ENCODE assay signal across 23 cellular contexts in genomic region chr5:9951861-9952260, GRCh38.
"Had no signal": no experiment of that assay in that cellular context is flagged by ENCODE, and none has a peak within 500 bp of the region (broad histone marks: within the 10 kb centered on the region; RNA-seq: fewer than 3 reads in every experiment).

No MANE protein-coding gene starts in this region.

- H3K4me1 ChIP-seq: body of pancreas, esophagus squamous epithelium, gastroesophageal sphincter, stomach, suprapubic skin, tibial nerve had no signal

- H3K27me3 ChIP-seq: body of pancreas, cardiac muscle cell, gastroesophageal sphincter, stomach, suprapubic skin, tibial nerve had no signal

- ATAC-seq: activated CD8-positive, alpha-beta T cell treated with anti-CD3 and anti-CD28 coated beads, Interleukin-2, amount 10 ng/mL, durations not matched to agents 7 days and 5 days; body of pancreas; gastroesophageal sphincter; mucosa of descending colon; sciatic nerve; stimulated activated memory B cell treated with anti-CD40 and anti-IgM and Interleukin-4, amounts not matched to agents 10 μg/mL and 1 μg/mL and 100 μg/mL, for 72 hours had no signal

- H3K27ac ChIP-seq: body of pancreas, cardiac muscle cell, esophagus squamous epithelium, gastroesophageal sphincter, stomach, suprapubic skin, tibial nerve, WERI-Rb-1 had no signal

- H3K36me3 ChIP-seq: cardiac muscle cell, esophagus squamous epithelium, gastroesophageal sphincter, stomach, suprapubic skin, tibial nerve, WERI-Rb-1 had no signal

- DNase-seq: activated CD4-positive, alpha-beta T cell treated with anti-CD3 and anti-CD28 coated beads for 1 hour; activated CD4-positive, alpha-beta T cell treated with anti-CD3 and anti-CD28 coated beads, Interleukin-2, amount 50 U/mL, for 1 hour; activated CD8-positive, alpha-beta T cell treated with anti-CD3 and anti-CD28 coated beads, Interleukin-2, amount 10 ng/mL, durations not matched to agents 7 days and 5 days; activated gamma-delta T cell; anterior cingulate cortex; body of pancreas; cortex of kidney; endodermal cell; esophagus squamous epithelium; head of caudate nucleus; mesenchymal stem cell; mucosa of descending colon; occipital lobe; stimulated activated CD4-positive, alpha-beta T cell treated with anti-CD3 and anti-CD28 coated beads, Interleukin-15, amount 100 ng/mL, for 24 hours; stomach; WERI-Rb-1 had no signal

- H3K4me3 ChIP-seq: body of pancreas, cardiac muscle cell, esophagus squamous epithelium, gastroesophageal sphincter, mucosa of descending colon, smooth muscle cell, stomach, suprapubic skin, tibial nerve had no signal

- H3K9me3 ChIP-seq: body of pancreas, esophagus squamous epithelium, gastroesophageal sphincter, mucosa of descending colon, stomach, suprapubic skin, tibial nerve had no signal
